Comparison of ENCODE assay signal across 8 cellular contexts in the genomic region with DNA sequence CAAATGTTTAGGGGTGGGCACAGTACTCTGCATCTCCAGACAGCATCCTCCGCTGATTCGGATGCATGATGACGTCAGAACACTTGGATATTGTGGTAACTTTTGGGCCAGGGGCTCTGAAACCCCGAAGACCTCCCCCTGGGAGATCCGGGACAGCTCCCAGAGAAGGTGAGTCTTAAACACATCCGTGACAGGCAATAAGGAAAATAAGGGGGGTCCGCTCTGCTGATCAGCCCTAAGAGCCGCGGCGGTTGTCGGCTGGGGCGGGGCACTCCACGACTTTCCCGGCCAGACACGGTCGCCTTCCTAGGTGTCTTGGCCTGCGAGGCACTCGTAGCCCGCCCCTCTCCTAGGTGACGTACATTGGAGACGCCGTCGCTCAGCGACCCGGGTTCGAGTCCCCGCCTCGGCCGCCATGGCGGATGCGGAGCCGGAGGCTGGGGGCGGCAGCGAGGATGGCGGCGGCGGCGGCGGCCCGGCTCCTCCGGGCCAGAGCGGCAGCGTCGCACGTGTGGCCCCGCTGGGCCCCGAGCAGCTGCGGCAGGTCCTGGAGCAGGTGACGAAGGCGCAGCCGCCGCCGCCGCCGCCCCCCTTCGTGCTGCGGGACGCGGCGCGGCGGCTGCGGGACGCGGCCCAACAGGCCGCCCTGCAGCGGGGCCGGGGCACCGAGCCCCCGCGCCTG. TPM values are rescaled to one million over a fixed set of nuclear protein-coding genes. Genes with fewer than 3 reads are reported as not detected.
DNase-seq lines count a peak whose midpoint lies in the region; ATAC-seq and TF ChIP-seq lines count a peak whose summit lies in the region.

A gene (plus strand): TSS at position 396 of the 682 bp plus-strand sequence. CDS start 20 bp downstream, at position 416.

- H3K4me3 Mint-ChIP-seq in activated T-cell treated with anti-CD3 and anti-CD28 coated beads, Interleukin-2, amount 50 U/mL, for 24 hours: peak within 1 kb of the TSS; percentile 91

- H3K27ac ChIP-seq in Peyer's patch: peak within 1 kb of the TSS; percentile 82 to 93 (median 92)

- H3K36me3 Mint-ChIP-seq in activated T-cell treated with anti-CD3 and anti-CD28 coated beads, Interleukin-2, amount 50 U/mL, for 24 hours (ENCODE audit: low read depth): peaks cover 32% of the 10 kb centered on the region

- H3K36me3 ChIP-seq in Peyer's patch (no peaks in the 10 kb centered on the region), mucosa of stomach (ENCODE audit: control insufficient read depth, insufficient read depth, low read length) (no peaks in the 10 kb centered on the region)

- H3K4me3 ChIP-seq in Peyer's patch: peak within 1 kb of the TSS; percentile 65 to 92 (median 76)
- H3K4me3 ChIP-seq in mucosa of stomach (ENCODE audit: low read length): peak within 1 kb of the TSS; percentile 83

- H3K9me3 Mint-ChIP-seq in activated T-cell treated with anti-CD3 and anti-CD28 coated beads, Interleukin-2, amount 50 U/mL, for 24 hours: no peaks in the 10 kb centered on the region

- peaks cover 0 to 47% (median 9%) of the 10 kb centered on the region in 4 donors for H3K4me1 ChIP-seq in Peyer's patch
- H3K4me1 ChIP-seq in mucosa of stomach (ENCODE audit: control insufficient read depth, insufficient read depth, low read length): peaks cover 33% of the 10 kb centered on the region

- no peaks in the 10 kb centered on the region for H3K27me3 Mint-ChIP-seq in activated T-cell treated with anti-CD3 and anti-CD28 coated beads, Interleukin-2, amount 50 U/mL, for 24 hours

- H3K27me3 ChIP-seq in Peyer's patch (no peaks in the 10 kb centered on the region), mucosa of stomach (ENCODE audit: control insufficient read depth, insufficient read depth, low read length) (no peaks in the 10 kb centered on the region)

- H3K4me1 Mint-ChIP-seq in activated T-cell treated with anti-CD3 and anti-CD28 coated beads, Interleukin-2, amount 50 U/mL, for 24 hours (ENCODE audit: low read depth): peaks cover 62% of the 10 kb centered on the region

- H3K9me3 ChIP-seq in Peyer's patch (no peaks in the 10 kb centered on the region), mucosa of stomach (ENCODE audit: control insufficient read depth, low read length) (no peaks in the 10 kb centered on the region)

- peak within 1 kb of the TSS; percentile 95 for H3K27ac Mint-ChIP-seq in activated T-cell treated with anti-CD3 and anti-CD28 coated beads, Interleukin-2, amount 50 U/mL, for 24 hours

- peak within 1 kb of the TSS; percentile 97 for H3K9ac ChIP-seq in mucosa of stomach (ENCODE audit: low read length)

- ATAC-seq in GM21723 (IDR thresholded peaks at IDR 0.05; ENCODE audit: unreplicated experiment): peak; percentile 57

- DNase-seq in DMS153 (lab: John Stamatoyannopoulos, UW) (peak; percentile 24), Kasumi-1 (lab: John Stamatoyannopoulos, UW) (peak; percentile 90 to 91), Peyer's patch (peak; percentile 90 to 97 (median 93)), erythroblast (lab: John Stamatoyannopoulos, UW) (peak; percentile 93 to 95)
- peak; percentile 97 for DNase-seq in activated T-cell treated with anti-CD3 and anti-CD28 coated beads, Interleukin-2, amount 50 U/mL, for 24 hours
- DNase-seq in stimulated activated CD8-positive, alpha-beta memory T cell treated with anti-CD3 and anti-CD28 coated beads, Interleukin-4, amount 100 ng/mL, for 48 hours: peak; percentile 98

- no peak for TF ChIP-seq CTCF in Peyer's patch (IDR thresholded peaks at IDR 0.05)

- TF ChIP-seq POLR2A in Peyer's patch (IDR thresholded peaks at IDR 0.05) (peak in 1 of 2 donors; percentile 63), erythroblast (IDR thresholded peaks at IDR 0.05; ENCODE audit: low read length) (peak; percentile 46)

RNA-seq across cellular contexts. Expression of the gene that starts here (rescaled TPM):
- 10 to 100 TPM; 11.9 to 42.1 (median 27.2) TPM for total RNA-seq in Peyer's patch

Comparison
In these comparisons a context has a peak if more than half of its experiments do, and no peak if none do; other contexts are left out.
1. Peak in every context shown above with its lines: DNase-seq, ATAC-seq, H3K4me3 ChIP-seq and H3K27ac ChIP-seq.
2. DNase-seq: peak in every context shown above with its lines; median percentile 98 in stimulated activated CD8-positive, alpha-beta memory T cell treated with anti-CD3 and anti-CD28 coated beads, Interleukin-4, amount 100 ng/mL, for 48 hours; 97 in activated T-cell treated with anti-CD3 and anti-CD28 coated beads, Interleukin-2, amount 50 U/mL, for 24 hours; 94 in erythroblast; 93 in Peyer's patch; 90 in Kasumi-1; 24 in DMS153.